In genomic region chr22:27885977-27886842, GRCh38 we compare ENCODE assay signal across 8 cellular contexts. TPM values are rescaled to one million over a fixed set of nuclear protein-coding genes. Genes with fewer than 3 reads are reported as not detected.
DNase-seq lines count a peak whose midpoint lies in the region; ATAC-seq lines count a peak whose summit lies in the region.

No MANE protein-coding gene starts in this region.

- no peak for ATAC-seq in activated CD4-positive, CD25-positive, alpha-beta regulatory T cell treated with anti-CD3 and anti-CD28 coated beads, Interleukin-2, amount 50 U/mL, for 24 hours
- ATAC-seq in activated T-cell treated with anti-CD3 and anti-CD28 coated beads, Interleukin-2, amount 50 U/mL, for 72 hours (replicated peaks in 1 of 2) = no peak
- ATAC-seq in GM18861 (IDR thresholded peaks at IDR 0.05; ENCODE audit: unreplicated experiment) (no peak), HG03108 (IDR thresholded peaks at IDR 0.05; ENCODE audit: unreplicated experiment) (no peak)

- peak overlapping the region; percentile 29 for H3K27ac Mint-ChIP-seq in activated T-cell treated with anti-CD3 and anti-CD28 coated beads, Interleukin-2, amount 50 U/mL, for 72 hours

- DNase-seq in activated CD4-positive, CD25-positive, alpha-beta regulatory T cell treated with anti-CD3 and anti-CD28 coated beads, Interleukin-2, amount 50 U/mL, for 16 hours (ENCODE audit: low read depth, low spot score) = peak; percentile 21
- DNase-seq in NCI-H2227 (lab: John Stamatoyannopoulos, UW; ENCODE audit: unreplicated experiment) (peak; percentile 10), glomerular endothelial cell (ENCODE audit: extremely low read depth, low read depth, low spot score) (peak; percentile 67), renal cortical epithelial cell (ENCODE audit: low read depth) (peak; percentile 64)
- peak; percentile 21 to 31 for DNase-seq in activated T-cell treated with anti-CD3 and anti-CD28 coated beads, Interleukin-2, amount 50 U/mL, for 72 hours

- H3K4me3 Mint-ChIP-seq in activated T-cell treated with anti-CD3 and anti-CD28 coated beads, Interleukin-2, amount 50 U/mL, for 72 hours = no peak overlapping the region

- H3K4me1 Mint-ChIP-seq in activated T-cell treated with anti-CD3 and anti-CD28 coated beads, Interleukin-2, amount 50 U/mL, for 72 hours (ENCODE audit: low read depth) = no peaks in the 10 kb centered on the region

- H3K9me3 Mint-ChIP-seq in activated T-cell treated with anti-CD3 and anti-CD28 coated beads, Interleukin-2, amount 50 U/mL, for 72 hours = no peaks in the 10 kb centered on the region

- peaks cover 4 to 17% of the 10 kb centered on the region in 2 donors for H3K36me3 Mint-ChIP-seq in activated T-cell treated with anti-CD3 and anti-CD28 coated beads, Interleukin-2, amount 50 U/mL, for 72 hours (ENCODE audit: insufficient read depth in 2 of 2)

- H3K27me3 Mint-ChIP-seq in activated T-cell treated with anti-CD3 and anti-CD28 coated beads, Interleukin-2, amount 50 U/mL, for 72 hours (ENCODE audit: low read depth) = no peaks in the 10 kb centered on the region

RNA-seq across cellular contexts. Expression of gene PITPNB, which starts 32.8 kb away (rescaled TPM):
- total RNA-seq in activated T-cell treated with anti-CD3 and anti-CD28 coated beads, Interleukin-2, amount 50 U/mL, for 72 hours = 100 to 1,000 TPM in 1 of 2 donors, 10 to 100 TPM in 1; 97.2 to 102 TPM
- 40.9 and 56.8 TPM in 2 replicates for total RNA-seq in glomerular endothelial cell
- 26.9 and 66.4 TPM in 2 replicates for total RNA-seq in renal cortical epithelial cell

Comparison
In these comparisons a context has a peak if more than half of its experiments do, and no peak if none do; other contexts are left out.
1. DNase-seq: peak in every context shown above with its lines; median percentile 67 in glomerular endothelial cell; 64 in renal cortical epithelial cell; 26 in activated T-cell treated with anti-CD3 and anti-CD28 coated beads, Interleukin-2, amount 50 U/mL, for 72 hours; 21 in activated CD4-positive, CD25-positive, alpha-beta regulatory T cell treated with anti-CD3 and anti-CD28 coated beads, Interleukin-2, amount 50 U/mL, for 16 hours; 10 in NCI-H2227.